In the genomic region with DNA sequence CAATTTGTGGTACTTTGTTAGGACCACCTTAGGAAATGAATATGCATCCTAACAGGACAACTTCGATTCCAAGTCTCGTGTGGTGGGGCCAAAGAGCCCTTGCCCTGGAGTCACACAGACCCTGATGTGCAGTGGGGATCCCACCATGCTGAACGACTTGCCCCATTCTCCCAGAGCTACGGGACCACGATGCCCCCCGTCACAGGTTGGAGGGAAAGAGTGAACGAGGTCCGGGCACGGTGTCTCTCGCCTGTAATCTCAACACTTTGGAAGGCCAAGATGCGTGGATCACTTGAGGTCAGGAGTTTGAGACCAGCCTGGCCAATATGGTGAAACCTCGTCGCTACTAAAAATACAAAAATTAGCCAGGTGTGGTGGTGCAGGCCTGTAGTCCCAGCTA, we compare ENCODE assay signal across 27 cellular contexts. TPM values are rescaled to one million over a fixed set of nuclear protein-coding genes. Genes with fewer than 3 reads are reported as not detected.
"Had no signal": no experiment of that assay in that cellular context is flagged by ENCODE, and none has a peak within 500 bp of the region (broad histone marks: within the 10 kb centered on the region; RNA-seq: fewer than 3 reads in every experiment).

No MANE protein-coding gene starts in this region.

- H3K9me3 ChIP-seq: adrenal gland, body of pancreas, colonic mucosa, esophagus squamous epithelium, gastroesophageal sphincter had no signal

- H3K36me3 Mint-ChIP-seq: activated CD4-positive, alpha-beta memory T cell treated with anti-CD3 and anti-CD28 coated beads for 36 hours; activated CD8-positive, alpha-beta memory T cell treated with anti-CD3 and anti-CD28 coated beads, Interleukin-2, amount 10 ng/mL, durations not matched to agents 7 days and 5 days; activated naive CD4-positive, alpha-beta T cell treated with anti-CD3 and anti-CD28 coated beads, Interleukin-2, amount 50 U/mL, for 24 hours; activated naive CD8-positive, alpha-beta T cell treated with anti-CD3 and anti-CD28 coated beads for 36 hours had no signal

- ATAC-seq: activated CD4-positive, alpha-beta T cell treated with anti-CD3 and anti-CD28 coated beads for 36 hours; activated CD8-positive, alpha-beta memory T cell treated with anti-CD3 and anti-CD28 coated beads, Interleukin-2, amount 10 ng/mL, durations not matched to agents 7 days and 5 days; activated CD8-positive, alpha-beta T cell treated with anti-CD3 and anti-CD28 coated beads, Interleukin-2, amount 10 ng/mL, durations not matched to agents 7 days and 5 days; activated naive CD8-positive, alpha-beta T cell treated with anti-CD3 and anti-CD28 coated beads, Interleukin-2, amount 50 U/mL, for 24 hours; activated T-cell treated with anti-CD3 and anti-CD28 coated beads, Interleukin-2, amount 50 U/mL, for 72 hours; body of pancreas; gastroesophageal sphincter had no signal

- H3K4me1 Mint-ChIP-seq: activated CD4-positive, alpha-beta T cell treated with anti-CD3 and anti-CD28 coated beads for 36 hours; activated CD4-positive, alpha-beta T cell treated with anti-CD3 and anti-CD28 coated beads, Interleukin-2, amount 10 ng/mL, durations not matched to agents 24 days and 14 days; activated naive CD4-positive, alpha-beta T cell treated with anti-CD3 and anti-CD28 coated beads, Interleukin-2, amount 50 U/mL, for 24 hours had no signal

- H3K4me1 ChIP-seq: adrenal gland, body of pancreas, colonic mucosa, esophagus squamous epithelium, gastroesophageal sphincter had no signal

- H3K27ac ChIP-seq: adrenal gland, body of pancreas, colonic mucosa, epithelial cell of prostate, esophagus squamous epithelium, gastroesophageal sphincter had no signal

- H3K4me3 ChIP-seq: adrenal gland, body of pancreas, colonic mucosa, esophagus squamous epithelium, gastroesophageal sphincter had no signal

- H3K4me3 Mint-ChIP-seq: activated CD4-positive, alpha-beta memory T cell treated with anti-CD3 and anti-CD28 coated beads for 36 hours; activated CD4-positive, alpha-beta T cell treated with anti-CD3 and anti-CD28 coated beads for 36 hours; activated CD4-positive, alpha-beta T cell treated with anti-CD3 and anti-CD28 coated beads, Interleukin-2, amount 10 ng/mL, durations not matched to agents 24 days and 14 days; activated CD8-positive, alpha-beta memory T cell treated with anti-CD3 and anti-CD28 coated beads, Interleukin-2, amount 10 ng/mL, durations not matched to agents 7 days and 5 days; activated CD8-positive, alpha-beta T cell treated with anti-CD3 and anti-CD28 coated beads, Interleukin-2, amount 10 ng/mL, durations not matched to agents 7 days and 5 days; activated naive CD4-positive, alpha-beta T cell treated with anti-CD3 and anti-CD28 coated beads for 36 hours; activated naive CD4-positive, alpha-beta T cell treated with anti-CD3 and anti-CD28 coated beads, Interleukin-2, amount 50 U/mL, for 24 hours; activated naive CD8-positive, alpha-beta T cell treated with anti-CD3 and anti-CD28 coated beads for 36 hours; activated naive CD8-positive, alpha-beta T cell treated with anti-CD3 and anti-CD28 coated beads, Interleukin-2, amount 50 U/mL, for 24 hours; activated T-cell treated with anti-CD3 and anti-CD28 coated beads, Interleukin-2, amount 50 U/mL, for 72 hours had no signal

- H3K9me3 Mint-ChIP-seq: activated CD4-positive, alpha-beta memory T cell treated with anti-CD3 and anti-CD28 coated beads for 36 hours; activated CD4-positive, alpha-beta T cell treated with anti-CD3 and anti-CD28 coated beads, Interleukin-2, amount 10 ng/mL, durations not matched to agents 24 days and 14 days; activated naive CD4-positive, alpha-beta T cell treated with anti-CD3 and anti-CD28 coated beads, Interleukin-2, amount 50 U/mL, for 24 hours; activated naive CD8-positive, alpha-beta T cell treated with anti-CD3 and anti-CD28 coated beads for 36 hours; activated naive CD8-positive, alpha-beta T cell treated with anti-CD3 and anti-CD28 coated beads, Interleukin-2, amount 50 U/mL, for 24 hours; activated T-cell treated with anti-CD3 and anti-CD28 coated beads, Interleukin-2, amount 50 U/mL, for 72 hours had no signal

- DNase-seq: activated CD4-positive, alpha-beta memory T cell treated with anti-CD3 and anti-CD28 coated beads for 36 hours; activated CD4-positive, alpha-beta T cell treated with anti-CD3 and anti-CD28 coated beads for 36 hours; activated CD4-positive, alpha-beta T cell treated with anti-CD3 and anti-CD28 coated beads, Interleukin-2, amount 10 ng/mL, durations not matched to agents 24 days and 14 days; activated CD4-positive, CD25-positive, alpha-beta regulatory T cell; activated CD8-positive, alpha-beta memory T cell treated with anti-CD3 and anti-CD28 coated beads, Interleukin-2, amount 10 ng/mL, durations not matched to agents 7 days and 5 days; activated CD8-positive, alpha-beta memory T cell treated with anti-CD3 and anti-CD28 coated beads, Interleukin-2, amount 50 U/mL, for 4 hours; activated CD8-positive, alpha-beta T cell treated with anti-CD3 and anti-CD28 coated beads, Interleukin-2, amount 10 ng/mL, durations not matched to agents 7 days and 5 days; activated naive CD4-positive, alpha-beta T cell treated with anti-CD3 and anti-CD28 coated beads for 36 hours; activated naive CD8-positive, alpha-beta T cell treated with anti-CD3 and anti-CD28 coated beads for 36 hours; activated naive CD8-positive, alpha-beta T cell treated with anti-CD3 and anti-CD28 coated beads, Interleukin-2, amount 50 U/mL, for 24 hours; activated T-cell treated with anti-CD3 and anti-CD28 coated beads, Interleukin-2, amount 50 U/mL, for 1 hour; activated T-cell treated with anti-CD3 and anti-CD28 coated beads, Interleukin-2, amount 50 U/mL, for 72 hours; adrenal gland; amygdala; aorta; body of pancreas; central memory CD4-positive, alpha-beta T cell; cerebellar nuclear complex; colonic mucosa; effector CD8-positive, alpha-beta T cell; esophagus squamous epithelium; foreskin melanocyte; T-helper 2 cell had no signal

- H3K27me3 ChIP-seq: adrenal gland, body of pancreas had no signal

- H3K36me3 ChIP-seq: adrenal gland, colonic mucosa, esophagus squamous epithelium, gastroesophageal sphincter had no signal

RNA-seq across cellular contexts. Expression of gene MSX1, which starts 14.4 kb away (rescaled TPM):
- total RNA-seq: activated CD4-positive, alpha-beta T cell treated with anti-CD3 and anti-CD28 coated beads, Interleukin-2, amount 10 ng/mL, durations not matched to agents 24 days and 14 days; activated CD8-positive, alpha-beta T cell treated with anti-CD3 and anti-CD28 coated beads, Interleukin-2, amount 10 ng/mL, durations not matched to agents 7 days and 5 days; activated naive CD4-positive, alpha-beta T cell treated with anti-CD3 and anti-CD28 coated beads for 36 hours; activated T-cell treated with anti-CD3 and anti-CD28 coated beads, Interleukin-2, amount 50 U/mL, for 72 hours; T-helper 1 cell treated with Interleukin-12 subunit alpha and Interleukin-12 subunit beta and Interleukin-4 antibody, amounts not matched to agents 30 ng/mL and 1 ng/mL, for 36 hours had no signal
